22 cellular contexts compared by ENCODE assay signal in the genomic region with DNA sequence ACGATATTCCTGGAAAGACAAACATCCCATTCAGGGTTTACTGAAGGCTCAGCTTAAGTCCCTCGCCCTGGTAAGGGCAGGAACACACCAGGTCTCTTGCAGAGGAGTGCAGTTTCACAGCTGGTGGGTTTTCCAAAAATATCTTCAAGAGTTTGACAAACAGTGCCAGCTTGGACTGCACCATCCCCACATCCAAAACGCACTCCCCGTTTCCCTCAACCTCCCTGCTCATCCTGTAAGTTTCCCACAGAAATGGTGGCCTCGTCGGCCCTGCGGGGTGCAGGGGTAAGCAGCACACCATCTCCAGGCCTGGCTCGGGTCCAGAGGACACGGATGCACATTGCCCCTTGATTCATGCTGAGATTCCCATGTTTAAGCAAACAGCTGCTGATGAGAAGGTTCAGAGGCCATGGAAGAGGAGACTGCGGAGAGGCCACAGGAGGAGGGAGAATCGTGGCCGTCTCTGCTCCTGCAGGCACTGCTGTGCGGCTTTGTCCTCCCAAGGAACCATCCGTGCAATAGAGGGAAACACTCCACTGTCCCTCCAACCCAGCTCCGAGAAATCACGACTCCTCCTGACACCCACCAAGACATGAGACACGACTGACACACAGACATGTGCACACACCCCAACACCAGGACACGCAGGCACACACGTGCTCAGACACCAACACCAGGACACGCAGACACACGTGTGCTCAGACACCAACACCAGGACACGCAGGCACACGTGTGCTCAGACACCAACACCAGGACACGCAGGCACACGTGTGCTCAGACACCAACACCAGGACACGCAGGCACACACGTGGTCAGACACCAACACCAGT. TPM values are rescaled to one million over a fixed set of nuclear protein-coding genes. Genes with fewer than 3 reads are reported as not detected.
DNase-seq lines count a peak whose midpoint lies in the region; ATAC-seq, FAIRE-seq and TF ChIP-seq lines count a peak whose summit lies in the region.
"Had no signal": no experiment of that assay in that cellular context is flagged by ENCODE, and none has a peak within 500 bp of the region (broad histone marks: within the 10 kb centered on the region; RNA-seq: fewer than 3 reads in every experiment).

No MANE protein-coding gene starts in this region.

- H3K27me3 Mint-ChIP-seq in T-helper 1 cell treated with Interleukin-12 subunit alpha and Interleukin-12 subunit beta and Interleukin-4 antibody, amounts not matched to agents 30 μg/mL and 1 μg/mL, for 36 hours (ENCODE audit: low read depth), result no peaks in the 10 kb centered on the region
- H3K27me3 Mint-ChIP-seq in progenitor cell of endocrine pancreas, result peaks cover 18% of the 10 kb centered on the region
- H3K27me3 Mint-ChIP-seq in activated naive CD8-positive, alpha-beta T cell treated with anti-CD3 and anti-CD28 coated beads, Interleukin-2, amount 50 U/mL, for 24 hours, result peaks cover 3% of the 10 kb centered on the region
- H3K27me3 Mint-ChIP-seq: activated naive CD8-positive, alpha-beta T cell had no signal

- no peak overlapping the region for H3K4me3 Mint-ChIP-seq in T-helper 1 cell treated with Interleukin-12 subunit alpha and Interleukin-12 subunit beta and Interleukin-4 antibody, amounts not matched to agents 30 μg/mL and 1 μg/mL, for 36 hours
- H3K4me3 Mint-ChIP-seq in progenitor cell of endocrine pancreas (ENCODE audit: low read depth), result no peak overlapping the region
- no peak overlapping the region for H3K4me3 Mint-ChIP-seq in activated naive CD8-positive, alpha-beta T cell treated with anti-CD3 and anti-CD28 coated beads, Interleukin-2, amount 50 U/mL, for 24 hours
- H3K4me3 Mint-ChIP-seq: activated naive CD8-positive, alpha-beta T cell; activated T-helper 1 cell treated with anti-CD3 and anti-CD28 coated beads, Interleukin-12 subunit alpha, Interleukin-12 subunit beta, Interleukin-2, Interleukin-4 antibody, amounts not matched to agents 30 ng/mL and 10 ng/mL and 1 ng/mL, durations not matched to agents 14 hours and 24 hours and 36 hours; neural crest cell had no signal

- intact Hi-C loops in left colon (cut with DNase I, micrococcal nuclease), result no loop called here

- H3K27ac Mint-ChIP-seq in T-helper 1 cell treated with Interleukin-12 subunit alpha and Interleukin-12 subunit beta and Interleukin-4 antibody, amounts not matched to agents 30 μg/mL and 1 μg/mL, for 36 hours, result peak overlapping the region; percentile 1
- peak overlapping the region; percentile 59 for H3K27ac Mint-ChIP-seq in progenitor cell of endocrine pancreas
- no peak overlapping the region for H3K27ac Mint-ChIP-seq in activated naive CD8-positive, alpha-beta T cell treated with anti-CD3 and anti-CD28 coated beads, Interleukin-2, amount 50 U/mL, for 24 hours
- H3K27ac Mint-ChIP-seq: activated naive CD8-positive, alpha-beta T cell; activated T-helper 1 cell treated with anti-CD3 and anti-CD28 coated beads, Interleukin-12 subunit alpha, Interleukin-12 subunit beta, Interleukin-2, Interleukin-4 antibody, amounts not matched to agents 30 ng/mL and 10 ng/mL and 1 ng/mL, durations not matched to agents 14 hours and 24 hours and 36 hours had no signal

- peaks cover 7% of the 10 kb centered on the region for H3K4me1 Mint-ChIP-seq in T-helper 1 cell treated with Interleukin-12 subunit alpha and Interleukin-12 subunit beta and Interleukin-4 antibody, amounts not matched to agents 30 μg/mL and 1 μg/mL, for 36 hours (ENCODE audit: low read depth)
- H3K4me1 Mint-ChIP-seq in progenitor cell of endocrine pancreas (ENCODE audit: low read depth), result no peaks in the 10 kb centered on the region
- peaks cover 3% of the 10 kb centered on the region for H3K4me1 Mint-ChIP-seq in activated naive CD8-positive, alpha-beta T cell treated with anti-CD3 and anti-CD28 coated beads, Interleukin-2, amount 50 U/mL, for 24 hours

- TF ChIP-seq CTCF in RWPE1 (conservative IDR thresholded peaks at IDR 0.05; ENCODE audit: low read depth) (no peak), progenitor cell of endocrine pancreas (IDR thresholded peaks at IDR 0.05; ENCODE audit: unreplicated experiment) (no peak)

- DNase-seq in T-helper 1 cell, result no peak
- DNase-seq in HTR-8/SVneo (ENCODE audit: insufficient read length, low spot score), result no peak
- DNase-seq in RWPE1 (ENCODE audit: low spot score), result no peak
- no peak for DNase-seq in progenitor cell of endocrine pancreas (ENCODE audit: low spot score, unreplicated experiment)
- no peak for DNase-seq in NCI-H1694 (lab: John Stamatoyannopoulos, UW)
- DNase-seq in activated naive CD8-positive, alpha-beta T cell treated with anti-CD3 and anti-CD28 coated beads, Interleukin-2, amount 50 U/mL, for 24 hours, result no peak
- no peak for DNase-seq in left colon
- DNase-seq: activated CD4-positive, alpha-beta T cell treated with anti-CD3 and anti-CD28 coated beads, Interleukin-2, amount 50 U/mL, for 1 hour; Calu3; caudate nucleus; dermis blood vessel endothelial cell; H7; islet precursor cell; lower lobe of right lung; NCI-H524; upper lobe of left lung; WERI-Rb-1 had no signal

- CTCF ChIA-PET in RWPE1 (lab: Yijun Ruan, JAX), result interaction anchor here (0.6 to 0.9 kb wide), 2 partner anchors 32 to 209 kb away, joined by 3 read pairs; no protein-coding TSS in a partner anchor

- peak; percentile 58 for FAIRE-seq in HTR-8/SVneo (lab: Jason Lieb, UNC)

- peaks cover 2% of the 10 kb centered on the region for H3K36me3 Mint-ChIP-seq in T-helper 1 cell treated with Interleukin-12 subunit alpha and Interleukin-12 subunit beta and Interleukin-4 antibody, amounts not matched to agents 30 μg/mL and 1 μg/mL, for 36 hours (ENCODE audit: low read depth)
- no peaks in the 10 kb centered on the region for H3K36me3 Mint-ChIP-seq in progenitor cell of endocrine pancreas (ENCODE audit: insufficient read depth)
- no peaks in the 10 kb centered on the region for H3K36me3 Mint-ChIP-seq in activated naive CD8-positive, alpha-beta T cell treated with anti-CD3 and anti-CD28 coated beads, Interleukin-2, amount 50 U/mL, for 24 hours (ENCODE audit: low read depth)
- H3K36me3 Mint-ChIP-seq: activated naive CD8-positive, alpha-beta T cell had no signal

- H3K9me3 Mint-ChIP-seq in T-helper 1 cell treated with Interleukin-12 subunit alpha and Interleukin-12 subunit beta and Interleukin-4 antibody, amounts not matched to agents 30 μg/mL and 1 μg/mL, for 36 hours, result no peaks in the 10 kb centered on the region
- H3K9me3 Mint-ChIP-seq in progenitor cell of endocrine pancreas (ENCODE audit: low read depth), result no peaks in the 10 kb centered on the region
- no peaks in the 10 kb centered on the region for H3K9me3 Mint-ChIP-seq in activated naive CD8-positive, alpha-beta T cell treated with anti-CD3 and anti-CD28 coated beads, Interleukin-2, amount 50 U/mL, for 24 hours
- H3K9me3 Mint-ChIP-seq: activated T-helper 1 cell treated with anti-CD3 and anti-CD28 coated beads, Interleukin-12 subunit alpha, Interleukin-12 subunit beta, Interleukin-2, Interleukin-4 antibody, amounts not matched to agents 30 ng/mL and 10 ng/mL and 1 ng/mL, durations not matched to agents 14 hours and 24 hours and 36 hours; neural crest cell had no signal

- peak overlapping the region; percentile 14; the same call in 1 of the 2 replicates for H3K27ac ChIP-seq in RWPE1
- H3K27ac ChIP-seq: ascending aorta, lower lobe of right lung, upper lobe of left lung, WERI-Rb-1 had no signal

- no peak for ATAC-seq in activated naive CD8-positive, alpha-beta T cell treated with anti-CD3 and anti-CD28 coated beads, Interleukin-2, amount 50 U/mL, for 24 hours
- no peak for ATAC-seq in left colon
- ATAC-seq: lower lobe of right lung had no signal

- POLR2A ChIA-PET in RWPE1 (lab: Yijun Ruan, JAX; ENCODE audit: low non-redundant PET), result interaction anchor here (0.5 kb wide), 1 partner anchor 26 kb away, joined by 4 read pairs; no protein-coding TSS in a partner anchor

RNA-seq across cellular contexts. Expression of gene SLC12A7, which starts 24.0 kb away (rescaled TPM):
- 76.3 and 80.8 TPM in 2 replicates for total RNA-seq in progenitor cell of endocrine pancreas
- 10 to 100 TPM; 70.4 to 88.3 TPM for total RNA-seq in left colon
